1 cellular context compared by ENCODE assay signal in the genomic region with DNA sequence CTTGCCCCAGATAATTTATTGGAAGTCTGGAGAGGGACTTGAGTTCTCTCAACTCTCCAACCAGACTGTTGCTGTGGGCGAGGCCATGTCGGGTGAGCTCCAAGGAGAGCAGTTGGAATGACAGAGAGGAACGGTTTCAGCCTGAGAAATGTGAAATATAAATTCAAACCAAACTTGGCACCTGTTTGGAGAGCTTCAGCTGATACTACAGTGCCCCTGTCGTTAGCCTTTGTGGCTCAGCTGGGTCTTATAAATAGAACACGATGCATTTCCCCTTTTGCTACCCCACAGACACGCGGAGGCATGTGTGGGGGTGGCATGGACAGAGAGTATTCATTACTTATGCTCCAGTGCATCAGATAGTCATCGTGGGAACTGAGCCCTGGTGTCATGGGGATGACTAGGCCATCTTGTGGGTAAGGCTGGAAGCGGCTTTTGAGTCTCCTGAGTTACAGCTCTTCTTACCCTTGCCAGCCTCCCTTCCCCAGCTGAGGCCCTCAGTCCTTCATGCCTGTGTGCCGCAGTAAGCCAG.
TF ChIP-seq lines count a peak whose summit lies in the region.

No MANE protein-coding gene starts in this region.

TF ChIP-seq in IMR-90, 13 proteins besides CTCF, POLR2A, EP300 and RAD21 (continued from another document):
- peak; percentile 36; the same call in 1 of the 2 replicates for TF ChIP-seq NFE2L2 (IDR thresholded peaks at IDR 0.05; ENCODE audit: low read depth, low read length)
